ENCODE assay signal across 1 cellular context in genomic region chr11:94133752-94134151, GRCh38.
TF ChIP-seq lines count a peak whose summit lies in the region.

No MANE protein-coding gene starts in this region.

TF ChIP-seq in GM23338, 12 proteins besides CTCF, POLR2A, EP300 and RAD21 (continued from another document):
- no peak for TF ChIP-seq ZNF462 (CRISPR knock-in tag; IDR thresholded peaks at IDR 0.05)
- TF ChIP-seq STAT1 (IDR thresholded peaks at IDR 0.05; ENCODE audit: unreplicated experiment): no peak
- no peak for TF ChIP-seq ZNF331 (CRISPR knock-in tag; IDR thresholded peaks at IDR 0.05; ENCODE audit: low read depth)
- TF ChIP-seq POLR2AphosphoS5 (IDR thresholded peaks at IDR 0.05; ENCODE audit: low read depth): no peak
- no peak for TF ChIP-seq ETS1 (IDR thresholded peaks at IDR 0.05)
- TF ChIP-seq JUNB (IDR thresholded peaks at IDR 0.05; ENCODE audit: unreplicated experiment): no peak
- TF ChIP-seq REST (IDR thresholded peaks at IDR 0.05; ENCODE audit: unreplicated experiment): no peak
- TF ChIP-seq EZH2phosphoT487 (IDR thresholded peaks at IDR 0.05; ENCODE audit: unreplicated experiment): no peak
